11 cellular contexts compared by ENCODE assay signal in the genomic region with DNA sequence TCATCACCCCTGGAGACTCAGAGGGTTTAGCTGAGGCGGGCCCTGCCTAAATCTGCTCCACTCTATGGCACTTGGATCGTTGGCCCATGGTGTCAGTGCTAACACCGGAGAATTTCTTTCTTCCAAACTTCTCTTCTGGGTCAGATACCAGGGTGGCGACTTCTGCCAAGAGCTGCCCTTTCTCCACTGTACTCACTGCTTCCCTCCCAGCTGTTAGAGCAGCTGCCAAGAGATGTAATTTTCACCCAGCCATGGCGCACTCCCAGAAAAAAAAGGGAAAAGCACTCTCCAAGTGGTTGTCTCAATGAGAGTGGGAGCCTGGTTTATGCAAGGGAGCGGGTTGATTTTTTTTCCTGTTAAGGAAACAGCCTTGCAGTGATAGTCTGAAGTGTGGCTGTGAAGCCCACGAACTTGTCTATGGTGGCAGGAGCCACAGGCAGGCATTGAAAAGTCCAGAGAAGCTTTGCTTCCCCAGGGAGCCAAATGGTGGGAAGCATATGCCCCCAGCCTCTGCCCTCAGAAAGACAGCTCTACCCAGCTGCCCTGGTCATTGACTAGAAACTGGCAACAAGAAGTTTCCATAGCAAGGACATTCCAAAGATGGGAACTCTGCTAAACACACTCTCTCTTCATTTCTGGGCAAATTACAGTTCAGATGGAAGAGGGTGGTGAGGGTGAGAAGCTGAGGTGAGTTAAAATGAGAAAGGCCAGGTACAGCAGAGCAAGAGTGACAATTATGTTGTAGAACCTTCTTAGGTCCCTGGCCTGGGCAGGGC. TPM values are rescaled to one million over a fixed set of nuclear protein-coding genes. Genes with fewer than 3 reads are reported as not detected.
A peak's percentile ranks its signal among the peaks of the same experiment; 100 is the strongest.
DNase-seq lines count a peak whose midpoint lies in the region; ATAC-seq and TF ChIP-seq lines count a peak whose summit lies in the region.
"Had no signal": no experiment of that assay in that cellular context is flagged by ENCODE, and none has a peak within 500 bp of the region (broad histone marks: within the 10 kb centered on the region; RNA-seq: fewer than 3 reads in every experiment).

No MANE protein-coding gene starts in this region.

- peak; percentile 20 for DNase-seq in NCI-H2196 (lab: John Stamatoyannopoulos, UW; ENCODE audit: unreplicated experiment)
- no peak for DNase-seq in NCI-H2196 treated with DMSO at 0.1 percent for 48 hours (lab: John Stamatoyannopoulos, UW; ENCODE audit: unreplicated experiment)
- DNase-seq in dorsolateral prefrontal cortex, result peak in 1 of 10 donors; percentile 32
- DNase-seq in tibial nerve (ENCODE audit: low spot score in 2 of 2), result no peak
- DNase-seq in NCI-H2081 (lab: John Stamatoyannopoulos, UW), result no peak
- DNase-seq in NCI-H526 (lab: John Stamatoyannopoulos, UW), result no peak
- DNase-seq: retina; stimulated activated naive CD4-positive, alpha-beta T cell treated with Interleukin-2 at 50 U/mL for 16 hours had no signal

- H3K36me3 ChIP-seq in mucosa of stomach (ENCODE audit: control insufficient read depth, insufficient read depth, low read length) (peaks cover 25% of the 10 kb centered on the region), tibial nerve (peaks cover 0 to 55% (median 23%) of the 10 kb centered on the region in 3 donors)

- TF ChIP-seq POLR2A in tibial nerve (IDR thresholded peaks at IDR 0.05), result no peak

- H3K27me3 ChIP-seq in dorsolateral prefrontal cortex (no peaks in the 10 kb centered on the region), mucosa of stomach (ENCODE audit: control insufficient read depth, insufficient read depth, low read length) (no peaks in the 10 kb centered on the region), tibial nerve (no peaks in the 10 kb centered on the region)

- TF ChIP-seq CTCF in dorsolateral prefrontal cortex (IDR thresholded peaks at IDR 0.05 in 54 of 56, conservative IDR thresholded peaks at IDR 0.05 in 2 of 56; ENCODE audit: low read depth in 1 of 56, partially characterized antibody in 56 of 56) (no peak), tibial nerve (IDR thresholded peaks at IDR 0.05) (no peak)

- H3K9me3 ChIP-seq in mucosa of stomach (ENCODE audit: control insufficient read depth, low read length), result no peaks in the 10 kb centered on the region
- H3K9me3 ChIP-seq in tibial nerve, result no peaks in the 10 kb centered on the region

- WGBS in tibial nerve, 2 donors, result 14 to 43% methylated on average over 6 to 7 of the region's 7 CpGs

- intact Hi-C loops in dorsolateral prefrontal cortex (cut with DNase I), result loop anchor here in 1 of 2 donors (5.0 to 10.0 kb wide), 2 partner anchors 79 to 336 kb away; partner anchors contain the start of gene PAFAH1B2

- peak overlapping the region in 1 of 59 donors; percentile 13 for H3K4me3 ChIP-seq in dorsolateral prefrontal cortex
- no peak overlapping the region for H3K4me3 ChIP-seq in mucosa of stomach (ENCODE audit: low read length)
- H3K4me3 ChIP-seq in tibial nerve, result no peak overlapping the region

- H3K4me1 ChIP-seq in mucosa of stomach (ENCODE audit: control insufficient read depth, insufficient read depth, low read length) (peaks cover 84% of the 10 kb centered on the region), tibial nerve (peaks cover 10 to 91% (median 44%) of the 10 kb centered on the region in 4 donors)

- no peak for TF ChIP-seq EP300 in tibial nerve (IDR thresholded peaks at IDR 0.05)

- H3K27ac ChIP-seq in dorsolateral prefrontal cortex (peak overlapping the region in 57 of 59 donors; percentile 20 to 90 (median 80)), tibial nerve (peak overlapping the region; percentile 75 to 93 (median 87))
- H3K27ac ChIP-seq: KMS-11 had no signal

- ATAC-seq in GM21619 (IDR thresholded peaks at IDR 0.05; ENCODE audit: unreplicated experiment), result no peak

- peak overlapping the region; percentile 23 for H3K9ac ChIP-seq in mucosa of stomach (ENCODE audit: low read length)
- H3K9ac ChIP-seq: KMS-11 had no signal

RNA-seq across cellular contexts. Expression of gene PCSK7, which starts 10.7 kb away (rescaled TPM):
- total RNA-seq in dorsolateral prefrontal cortex (100 to 1,000 TPM in 1 of 120 experiments, 10 to 100 TPM in 119; 41.1 to 101 (median 67.5) TPM), tibial nerve (10 to 100 TPM; 45.4 to 94.5 (median 71.6) TPM)

RNA-seq across cellular contexts. Expression of gene RNF214, which starts 11.3 kb away (rescaled TPM):
- total RNA-seq in dorsolateral prefrontal cortex (10 to 100 TPM; 29.4 to 57.9 (median 42.5) TPM), tibial nerve (10 to 100 TPM; 10.8 to 16.6 (median 12.8) TPM)

RNA-seq across cellular contexts. Expression of gene TAGLN, which starts 22.0 kb away (rescaled TPM):
- total RNA-seq in dorsolateral prefrontal cortex (1,000 to 10,000 TPM in 1 of 120 experiments, 100 to 1,000 TPM in 34, 10 to 100 TPM in 85; 19.4 to 1,046 (median 66.3) TPM), tibial nerve (1,000 to 10,000 TPM; 1,525 to 3,984 (median 2,307) TPM)

RNA-seq across cellular contexts. Expression of gene SIDT2, which starts 42.6 kb away (rescaled TPM):
- 100 to 1,000 TPM in 5 of 120 experiments, 10 to 100 TPM in 115; 44.3 to 113 (median 69.8) TPM for total RNA-seq in dorsolateral prefrontal cortex
- total RNA-seq in tibial nerve, result 100 to 1,000 TPM in 3 of 4 donors, 10 to 100 TPM in 1; 72.6 to 132 (median 125) TPM
